ENCODE assay signal across 8 cellular contexts in the genomic region with DNA sequence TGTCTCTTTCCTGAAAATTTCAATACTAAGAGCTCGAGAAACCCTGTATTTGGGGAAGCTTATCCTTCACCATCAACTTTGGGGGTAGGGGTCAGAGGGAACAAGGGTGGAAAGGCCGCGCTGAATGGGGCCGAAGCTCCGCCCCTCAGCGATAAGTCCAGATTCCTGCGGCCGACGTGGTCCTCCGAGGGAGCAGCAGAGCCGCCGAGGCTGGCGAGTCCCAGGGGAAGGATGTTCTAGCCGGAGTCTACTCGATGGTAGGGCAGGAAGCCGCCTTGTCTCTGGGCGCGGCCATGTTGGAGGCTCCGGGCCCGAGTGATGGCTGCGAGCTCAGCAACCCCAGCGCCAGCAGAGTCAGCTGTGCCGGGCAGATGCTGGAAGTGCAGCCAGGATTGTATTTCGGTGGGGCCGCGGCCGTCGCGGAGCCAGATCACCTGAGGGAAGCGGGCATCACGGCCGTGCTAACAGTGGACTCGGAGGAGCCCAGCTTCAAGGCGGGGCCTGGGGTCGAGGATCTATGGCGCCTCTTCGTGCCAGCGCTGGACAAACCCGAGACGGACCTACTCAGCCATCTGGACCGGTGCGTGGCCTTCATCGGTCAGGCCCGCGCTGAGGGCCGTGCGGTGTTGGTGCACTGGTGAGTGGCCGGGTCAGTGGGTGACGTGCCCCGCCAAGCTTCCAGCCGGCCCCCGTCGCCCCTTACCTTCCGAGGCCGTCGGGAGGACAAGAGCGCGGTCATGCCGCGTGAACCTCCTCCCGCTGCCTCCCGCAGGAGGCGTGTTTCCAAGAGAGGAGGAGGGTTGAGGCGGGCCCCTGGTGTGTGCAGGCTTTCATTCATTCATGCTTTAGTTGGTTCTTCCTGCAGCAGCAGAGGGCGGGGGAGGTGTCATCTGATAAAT. TPM values are rescaled to one million over a fixed set of nuclear protein-coding genes. Genes with fewer than 3 reads are reported as not detected.
DNase-seq lines count a peak whose midpoint lies in the region; ATAC-seq and TF ChIP-seq lines count a peak whose summit lies in the region.

A gene with protein sequence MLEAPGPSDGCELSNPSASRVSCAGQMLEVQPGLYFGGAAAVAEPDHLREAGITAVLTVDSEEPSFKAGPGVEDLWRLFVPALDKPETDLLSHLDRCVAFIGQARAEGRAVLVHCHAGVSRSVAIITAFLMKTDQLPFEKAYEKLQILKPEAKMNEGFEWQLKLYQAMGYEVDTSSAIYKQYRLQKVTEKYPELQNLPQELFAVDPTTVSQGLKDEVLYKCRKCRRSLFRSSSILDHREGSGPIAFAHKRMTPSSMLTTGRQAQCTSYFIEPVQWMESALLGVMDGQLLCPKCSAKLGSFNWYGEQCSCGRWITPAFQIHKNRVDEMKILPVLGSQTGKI (plus strand): TSS at position 278 of the 899 bp plus-strand sequence. CDS start 16 bp downstream, at position 294.

- peak within 1 kb of the TSS; percentile 82 for H2AFZ ChIP-seq in parathyroid adenoma

- DNase-seq in NCI-H128 (lab: John Stamatoyannopoulos, UW; ENCODE audit: unreplicated experiment): peak; percentile 93
- peak; percentile 96 for DNase-seq in SW480 (ENCODE audit: low spot score)
- DNase-seq in activated naive CD8-positive, alpha-beta T cell treated with anti-CD3 and anti-CD28 coated beads, Interleukin-2, amount 50 U/mL, for 24 hours: peak; percentile 89
- DNase-seq in Right ventricle myocardium superior: peak; percentile 96
- DNase-seq in transverse colon: peak; percentile 93

- peaks cover 9% of the 10 kb centered on the region for H3K9me3 Mint-ChIP-seq in activated naive CD8-positive, alpha-beta T cell treated with anti-CD3 and anti-CD28 coated beads, Interleukin-2, amount 50 U/mL, for 24 hours

- peak within 1 kb of the TSS; percentile 79 for H3K4me3 ChIP-seq in parathyroid adenoma (ENCODE audit: low read depth, low read length)
- peak within 1 kb of the TSS; percentile 52 to 89 (median 71) for H3K4me3 ChIP-seq in transverse colon

- peak; percentile 53 for TF ChIP-seq POLR2A in transverse colon (IDR thresholded peaks at IDR 0.05)

- H3K4me3 Mint-ChIP-seq in activated naive CD8-positive, alpha-beta T cell treated with anti-CD3 and anti-CD28 coated beads, Interleukin-2, amount 50 U/mL, for 24 hours: peak within 1 kb of the TSS; percentile 99

- H3K9me3 ChIP-seq in parathyroid adenoma (ENCODE audit: control insufficient read depth, low read length): no peaks in the 10 kb centered on the region
- H3K9me3 ChIP-seq in transverse colon: no peaks in the 10 kb centered on the region

- peaks cover 7% of the 10 kb centered on the region for H3K27me3 Mint-ChIP-seq in activated naive CD8-positive, alpha-beta T cell treated with anti-CD3 and anti-CD28 coated beads, Interleukin-2, amount 50 U/mL, for 24 hours

- H3K36me3 ChIP-seq in parathyroid adenoma (ENCODE audit: control insufficient read depth, insufficient read depth, low read length) (no peaks in the 10 kb centered on the region), transverse colon (peaks cover 0 to 33% (median 16%) of the 10 kb centered on the region in 4 donors)

- peak within 1 kb of the TSS; percentile 5 for H3K9ac ChIP-seq in parathyroid adenoma

- peaks cover 43% of the 10 kb centered on the region for H3K4me1 Mint-ChIP-seq in activated naive CD8-positive, alpha-beta T cell treated with anti-CD3 and anti-CD28 coated beads, Interleukin-2, amount 50 U/mL, for 24 hours

- H3K79me2 ChIP-seq in parathyroid adenoma: no peaks in the 10 kb centered on the region

- H3K27ac Mint-ChIP-seq in activated naive CD8-positive, alpha-beta T cell treated with anti-CD3 and anti-CD28 coated beads, Interleukin-2, amount 50 U/mL, for 24 hours: peak within 1 kb of the TSS; percentile 95

- intact Hi-C loops in Right ventricle myocardium superior (cut with DNase I): loop anchor here (10.0 kb wide), 1 partner anchor 345 kb away; no protein-coding TSS in a partner anchor
- intact Hi-C loops in transverse colon (cut with DNase I; ENCODE audit: low total_unique reads): no loop called here

- H3K27ac ChIP-seq in parathyroid adenoma (peak within 1 kb of the TSS; percentile 90), transverse colon (peak within 1 kb of the TSS; percentile 85 to 95 (median 86))

- ATAC-seq in HG02642 (IDR thresholded peaks at IDR 0.05; ENCODE audit: poor library complexity, unreplicated experiment) (peak; percentile 96), Right ventricle myocardium superior (ENCODE audit: poor library complexity) (peak; percentile 100)
- ATAC-seq in activated naive CD8-positive, alpha-beta T cell treated with anti-CD3 and anti-CD28 coated beads, Interleukin-2, amount 50 U/mL, for 24 hours: peak; percentile 97

- in situ Hi-C loops in transverse colon (cut with MboI; ENCODE audit: low pct_ligation_motif_present in 1 of 4, low pct_unique_long_range_greater_than_20kb in 1 of 4, low sequenced_read_pairs in 3 of 4): loop anchor here (10.0 to 25.0 kb wide), 5 partner anchors 112 to 687 kb away; a partner anchor contains a TSS

- H3K4me1 ChIP-seq in parathyroid adenoma (no peaks in the 10 kb centered on the region), transverse colon (peaks cover 4 to 20% (median 11%) of the 10 kb centered on the region in 4 donors)

- TF ChIP-seq EP300 in transverse colon (IDR thresholded peaks at IDR 0.05; ENCODE audit: low read depth): no peak

- TF ChIP-seq CTCF in GM12872 (IDR thresholded peaks at IDR 0.05; ENCODE audit: insufficient read depth, low read depth, low read length) (peak; percentile 43; the same call in 1 of the 3 replicates), parathyroid adenoma (IDR thresholded peaks at IDR 0.05) (no peak), transverse colon (IDR thresholded peaks at IDR 0.05) (peak in 1 of 5 experiments; percentile 16)

- H3K27me3 ChIP-seq in parathyroid adenoma (ENCODE audit: control insufficient read depth, insufficient read depth, low read length) (no peaks in the 10 kb centered on the region), transverse colon (peaks cover 19% of the 10 kb centered on the region)

- H3K36me3 Mint-ChIP-seq in activated naive CD8-positive, alpha-beta T cell treated with anti-CD3 and anti-CD28 coated beads, Interleukin-2, amount 50 U/mL, for 24 hours (ENCODE audit: low read depth): peaks cover 34% of the 10 kb centered on the region

- WGBS in transverse colon (ENCODE audit: low coverage in 1 of 2), 2 donors: 0 to 1% methylated on average over 1 to 39 of the region's 65 CpGs

- peak within 1 kb of the TSS; percentile 80 for H3K4me2 ChIP-seq in parathyroid adenoma (ENCODE audit: low read length)

RNA-seq across cellular contexts. Expression of the gene that starts here (rescaled TPM):
- total RNA-seq in Right ventricle myocardium superior (6.9 TPM), transverse colon (10 to 100 TPM in 3 of 4 donors, not detected in 1; 26.2 to 62.5 (median 28.4) TPM)

Comparison
In these comparisons a context has a peak if more than half of its experiments do, and no peak if none do; other contexts are left out.
1. Peak in every context shown above with its lines: DNase-seq, ATAC-seq, H3K4me3 ChIP-seq and H3K27ac ChIP-seq.